23 cellular contexts compared by ENCODE assay signal in the genomic region with DNA sequence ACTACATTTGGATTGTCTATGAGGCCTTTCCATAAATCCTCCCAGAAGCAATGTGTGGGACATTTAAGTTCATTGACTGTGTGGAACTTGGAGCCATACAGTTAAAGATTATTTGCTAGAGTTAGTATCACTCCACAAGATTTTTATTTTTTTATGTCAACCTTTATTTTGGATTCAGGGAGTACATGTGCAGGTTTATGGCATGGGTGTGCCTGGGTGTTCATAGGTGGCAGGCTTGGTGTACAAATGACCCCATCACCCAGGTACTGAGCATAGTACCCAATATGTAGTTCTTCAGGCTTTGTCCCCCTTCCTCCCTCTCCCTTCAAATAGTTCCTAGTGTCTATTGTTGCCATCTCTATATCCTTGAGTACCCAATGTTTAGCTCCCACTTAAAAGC.
"Had no signal": no experiment of that assay in that cellular context is flagged by ENCODE, and none has a peak within 500 bp of the region (broad histone marks: within the 10 kb centered on the region; RNA-seq: fewer than 3 reads in every experiment).

No MANE protein-coding gene starts in this region.

- H3K36me3 ChIP-seq: colonic mucosa, esophagus muscularis mucosa, esophagus squamous epithelium, gastrocnemius medialis, gastroesophageal sphincter, heart left ventricle, heart right ventricle had no signal

- H3K4me3 ChIP-seq: colonic mucosa, coronary artery, dorsolateral prefrontal cortex, esophagus muscularis mucosa, esophagus squamous epithelium, gastrocnemius medialis, gastroesophageal sphincter, heart left ventricle, heart right ventricle had no signal

- H3K9me3 ChIP-seq: colonic mucosa, gastrocnemius medialis had no signal

- ATAC-seq: effector memory CD8-positive, alpha-beta T cell; esophagus mucosa; foreskin keratinocyte; gastrocnemius medialis; gastroesophageal sphincter; heart left ventricle; heart right ventricle had no signal

- H3K4me1 ChIP-seq: colonic mucosa, esophagus muscularis mucosa, esophagus squamous epithelium, foreskin keratinocyte, gastrocnemius medialis, gastroesophageal sphincter, heart left ventricle, heart right ventricle had no signal

- DNase-seq: colonic mucosa; cortex of kidney; dermis blood vessel endothelial cell; dorsolateral prefrontal cortex; effector CD4-positive, alpha-beta T cell; effector CD8-positive, alpha-beta T cell; effector memory CD4-positive, alpha-beta T cell; effector memory CD8-positive, alpha-beta T cell; endodermal cell; erythroblast; esophagus squamous epithelium; foreskin fibroblast; foreskin keratinocyte; foreskin melanocyte; gastrocnemius medialis; glutamatergic neuron; head of caudate nucleus; heart left ventricle; heart right ventricle had no signal
